20 cellular contexts compared by ENCODE assay signal in the genomic region with DNA sequence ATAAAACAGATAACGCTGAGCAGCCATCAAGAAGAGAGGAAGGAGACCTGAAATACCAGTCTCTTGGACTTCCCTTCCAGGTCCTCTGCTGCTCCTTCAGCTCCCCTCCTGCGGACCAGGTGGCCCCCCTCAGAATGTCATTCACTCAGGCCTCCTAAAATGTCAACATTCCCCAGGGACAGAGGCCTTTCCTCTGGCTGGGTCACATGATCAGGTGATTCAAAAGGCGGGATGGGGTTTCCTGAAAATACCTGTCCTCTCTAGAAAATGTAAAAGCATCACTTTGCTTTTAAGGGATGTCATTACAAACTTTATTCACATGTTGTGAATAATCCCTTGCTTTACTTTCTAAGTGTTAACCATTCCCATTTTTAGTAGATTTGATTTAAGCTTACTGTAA.
DNase-seq lines count a peak whose midpoint lies in the region; ATAC-seq, FAIRE-seq and TF ChIP-seq lines count a peak whose summit lies in the region.
"Had no signal": no experiment of that assay in that cellular context is flagged by ENCODE, and none has a peak within 500 bp of the region (broad histone marks: within the 10 kb centered on the region; RNA-seq: fewer than 3 reads in every experiment).

No MANE protein-coding gene starts in this region.

- H3K9me3 Mint-ChIP-seq in GM23338 (peaks cover 5% of the 10 kb centered on the region; the same call in 1 of the 3 replicates), neural progenitor cell (peaks cover 4% of the 10 kb centered on the region)

- no peaks in the 10 kb centered on the region for H3K27me3 ChIP-seq in GM23338 (ENCODE audit: insufficient read depth)
- H3K27me3 ChIP-seq in neural progenitor cell = no peaks in the 10 kb centered on the region
- no peaks in the 10 kb centered on the region for H3K27me3 ChIP-seq in pancreas

- H3K79me2 ChIP-seq in GM23338 (replicated peaks; ENCODE audit: insufficient read depth) (no peaks in the 10 kb centered on the region), neural progenitor cell (ENCODE audit: low read depth) (no peaks in the 10 kb centered on the region)

- H4K20me1 ChIP-seq in GM23338 (replicated peaks; ENCODE audit: insufficient read depth) (no peaks in the 10 kb centered on the region), neural progenitor cell (ENCODE audit: low read depth) (no peaks in the 10 kb centered on the region)

- H3K36me3 Mint-ChIP-seq in GM23338 (ENCODE audit: low read depth) (no peaks in the 10 kb centered on the region), neural progenitor cell (no peaks in the 10 kb centered on the region)
- H3K36me3 Mint-ChIP-seq: CD4-positive, alpha-beta memory T cell had no signal

- H3K27ac ChIP-seq in GM23338 (ENCODE audit: low read depth) (no peak overlapping the region), neural progenitor cell (no peak overlapping the region), pancreas (no peak overlapping the region)
- H3K27ac ChIP-seq: C4-2B had no signal

- no peaks in the 10 kb centered on the region for H3K36me3 ChIP-seq in GM23338 (ENCODE audit: insufficient read depth)
- no peaks in the 10 kb centered on the region for H3K36me3 ChIP-seq in neural progenitor cell
- no peaks in the 10 kb centered on the region for H3K36me3 ChIP-seq in pancreas
- H3K36me3 ChIP-seq: BE2C had no signal

- peaks cover 4% of the 10 kb centered on the region for H3K27me3 Mint-ChIP-seq in GM23338 (ENCODE audit: insufficient read depth, low read depth, poor library complexity)
- peaks cover 3% of the 10 kb centered on the region for H3K27me3 Mint-ChIP-seq in neural progenitor cell (ENCODE audit: insufficient read depth, low read depth)

- H2AFZ ChIP-seq in GM23338 (no peak overlapping the region), neural progenitor cell (replicated peaks) (peak overlapping the region; percentile 77)

- H3K4me2 ChIP-seq in GM23338 (no peak overlapping the region), neural progenitor cell (no peak overlapping the region)

- no peak overlapping the region for H3K9ac ChIP-seq in neural progenitor cell

- H3K4me1 ChIP-seq in GM23338 (ENCODE audit: insufficient read depth) (no peaks in the 10 kb centered on the region), neural progenitor cell (peaks cover 4% of the 10 kb centered on the region), pancreas (no peaks in the 10 kb centered on the region)
- H3K4me1 ChIP-seq: BE2C had no signal

- H3F3A ChIP-seq in GM23338 (replicated peaks; ENCODE audit: low read depth) (no peaks in the 10 kb centered on the region), neural progenitor cell (ENCODE audit: low read depth) (no peaks in the 10 kb centered on the region)

- H3K4me3 ChIP-seq in GM23338 = no peak overlapping the region
- H3K4me3 ChIP-seq in neural progenitor cell = no peak overlapping the region
- H3K4me3 ChIP-seq in pancreas = no peak overlapping the region

- H3K9me3 ChIP-seq in neural progenitor cell (ENCODE audit: low read depth) (no peaks in the 10 kb centered on the region), pancreas (no peaks in the 10 kb centered on the region)
- H3K9me3 ChIP-seq: BE2C had no signal

- H3K27ac Mint-ChIP-seq in GM23338 = no peak overlapping the region
- H3K27ac Mint-ChIP-seq in neural progenitor cell = no peak overlapping the region
- H3K27ac Mint-ChIP-seq: CD4-positive, alpha-beta memory T cell had no signal

- 47 to 61% methylated on average over 3 of the region's 3 CpGs for WGBS in pancreas, 2 donors

- intact Hi-C loops in pancreas (cut with DNase I) = no loop called here

- H3K4me1 Mint-ChIP-seq in GM23338 = no peaks in the 10 kb centered on the region; the same call in 2 of the 3 replicates
- H3K4me1 Mint-ChIP-seq in neural progenitor cell = no peaks in the 10 kb centered on the region
- H3K4me1 Mint-ChIP-seq: CD4-positive, alpha-beta memory T cell had no signal

- H3K4me3 Mint-ChIP-seq in GM23338 (no peak overlapping the region), neural progenitor cell (no peak overlapping the region)
- H3K4me3 Mint-ChIP-seq: CD4-positive, alpha-beta memory T cell had no signal

- 0 out of 2 replicates have a peak, but pooled peaks cover 2% of the 10 kb centered on the region for H3K9me2 ChIP-seq in GM23338 (ENCODE audit: insufficient read depth)

- no peak for FAIRE-seq in pancreas (lab: Jason Lieb, UNC)
- FAIRE-seq: A204.1, D721Med, GM12892, GM19239, H54 had no signal

- DNase-seq in GM23338 (ENCODE audit: low spot score) = peak; percentile 55
- DNase-seq in NCI-H69 (lab: John Stamatoyannopoulos, UW) = peak; percentile 9
- DNase-seq in iPS DF 19.7 (ENCODE audit: low read depth, low spot score) = peak; percentile 33
- DNase-seq in neural progenitor cell (ENCODE audit: low spot score) = no peak
- DNase-seq in pancreas = no peak
- DNase-seq in AML-193 (lab: John Stamatoyannopoulos, UW) = no peak
- DNase-seq in NCI-H446 treated with DMSO at 0.1 percent for 48 hours (lab: John Stamatoyannopoulos, UW) = no peak
- DNase-seq: BE2C; CD4-positive, alpha-beta memory T cell; COR-L47; DMS153; DMS79 treated with DMSO at 0.1 percent for 48 hours; EL; GDM1 had no signal

- ATAC-seq in GM23338 = no peak
- ATAC-seq in pancreas = no peak

- TF ChIP-seq CTCF in GM23338 (conservative IDR thresholded peaks at IDR 0.05; ENCODE audit: low read depth in 2 of 2) (no peak), neural progenitor cell (IDR thresholded peaks at IDR 0.05) (no peak), pancreas (IDR thresholded peaks at IDR 0.05) (no peak)

TF ChIP-seq in GM23338, 12 proteins besides CTCF, POLR2A, EP300 and RAD21 (continues in another document):
- TF ChIP-seq NANOG (IDR thresholded peaks at IDR 0.05; ENCODE audit: borderline replicate concordance) (no peak), EZH2phosphoT487 (IDR thresholded peaks at IDR 0.05; ENCODE audit: unreplicated experiment) (no peak), ZNF331 (CRISPR knock-in tag; IDR thresholded peaks at IDR 0.05; ENCODE audit: low read depth) (no peak), POLR2AphosphoS5 (IDR thresholded peaks at IDR 0.05; ENCODE audit: low read depth) (no peak), JUNB (IDR thresholded peaks at IDR 0.05; ENCODE audit: unreplicated experiment) (no peak), STAT1 (IDR thresholded peaks at IDR 0.05; ENCODE audit: unreplicated experiment) (no peak), EZH2 (IDR thresholded peaks at IDR 0.05; ENCODE audit: low read depth, unreplicated experiment) (no peak), ZNF114 (CRISPR knock-in tag; IDR thresholded peaks at IDR 0.05) (no peak)
- TF ChIP-seq, protein P1, sequence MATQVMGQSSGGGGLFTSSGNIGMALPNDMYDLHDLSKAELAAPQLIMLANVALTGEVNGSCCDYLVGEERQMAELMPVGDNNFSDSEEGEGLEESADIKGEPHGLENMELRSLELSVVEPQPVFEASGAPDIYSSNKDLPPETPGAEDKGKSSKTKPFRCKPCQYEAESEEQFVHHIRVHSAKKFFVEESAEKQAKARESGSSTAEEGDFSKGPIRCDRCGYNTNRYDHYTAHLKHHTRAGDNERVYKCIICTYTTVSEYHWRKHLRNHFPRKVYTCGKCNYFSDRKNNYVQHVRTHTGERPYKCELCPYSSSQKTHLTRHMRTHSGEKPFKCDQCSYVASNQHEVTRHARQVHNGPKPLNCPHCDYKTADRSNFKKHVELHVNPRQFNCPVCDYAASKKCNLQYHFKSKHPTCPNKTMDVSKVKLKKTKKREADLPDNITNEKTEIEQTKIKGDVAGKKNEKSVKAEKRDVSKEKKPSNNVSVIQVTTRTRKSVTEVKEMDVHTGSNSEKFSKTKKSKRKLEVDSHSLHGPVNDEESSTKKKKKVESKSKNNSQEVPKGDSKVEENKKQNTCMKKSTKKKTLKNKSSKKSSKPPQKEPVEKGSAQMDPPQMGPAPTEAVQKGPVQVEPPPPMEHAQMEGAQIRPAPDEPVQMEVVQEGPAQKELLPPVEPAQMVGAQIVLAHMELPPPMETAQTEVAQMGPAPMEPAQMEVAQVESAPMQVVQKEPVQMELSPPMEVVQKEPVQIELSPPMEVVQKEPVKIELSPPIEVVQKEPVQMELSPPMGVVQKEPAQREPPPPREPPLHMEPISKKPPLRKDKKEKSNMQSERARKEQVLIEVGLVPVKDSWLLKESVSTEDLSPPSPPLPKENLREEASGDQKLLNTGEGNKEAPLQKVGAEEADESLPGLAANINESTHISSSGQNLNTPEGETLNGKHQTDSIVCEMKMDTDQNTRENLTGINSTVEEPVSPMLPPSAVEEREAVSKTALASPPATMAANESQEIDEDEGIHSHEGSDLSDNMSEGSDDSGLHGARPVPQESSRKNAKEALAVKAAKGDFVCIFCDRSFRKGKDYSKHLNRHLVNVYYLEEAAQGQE (IDR thresholded peaks at IDR 0.05; ENCODE audit: unreplicated experiment) = no peak
- TF ChIP-seq, protein P2, sequence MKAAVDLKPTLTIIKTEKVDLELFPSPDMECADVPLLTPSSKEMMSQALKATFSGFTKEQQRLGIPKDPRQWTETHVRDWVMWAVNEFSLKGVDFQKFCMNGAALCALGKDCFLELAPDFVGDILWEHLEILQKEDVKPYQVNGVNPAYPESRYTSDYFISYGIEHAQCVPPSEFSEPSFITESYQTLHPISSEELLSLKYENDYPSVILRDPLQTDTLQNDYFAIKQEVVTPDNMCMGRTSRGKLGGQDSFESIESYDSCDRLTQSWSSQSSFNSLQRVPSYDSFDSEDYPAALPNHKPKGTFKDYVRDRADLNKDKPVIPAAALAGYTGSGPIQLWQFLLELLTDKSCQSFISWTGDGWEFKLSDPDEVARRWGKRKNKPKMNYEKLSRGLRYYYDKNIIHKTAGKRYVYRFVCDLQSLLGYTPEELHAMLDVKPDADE (IDR thresholded peaks at IDR 0.05) = no peak

Comparison
In these comparisons a context has a peak if more than half of its experiments do, and no peak if none do; other contexts are left out.
1. DNase-seq: peak in GM23338 (single experiment), NCI-H69 (single experiment) and iPS DF 19.7 (single experiment); none in neural progenitor cell (single experiment), pancreas (0 of 6), AML-193 (0 of 2) and NCI-H446 treated with DMSO at 0.1 percent for 48 hours (single experiment).